ENCODE assay signal across 8 cellular contexts in the genomic region with DNA sequence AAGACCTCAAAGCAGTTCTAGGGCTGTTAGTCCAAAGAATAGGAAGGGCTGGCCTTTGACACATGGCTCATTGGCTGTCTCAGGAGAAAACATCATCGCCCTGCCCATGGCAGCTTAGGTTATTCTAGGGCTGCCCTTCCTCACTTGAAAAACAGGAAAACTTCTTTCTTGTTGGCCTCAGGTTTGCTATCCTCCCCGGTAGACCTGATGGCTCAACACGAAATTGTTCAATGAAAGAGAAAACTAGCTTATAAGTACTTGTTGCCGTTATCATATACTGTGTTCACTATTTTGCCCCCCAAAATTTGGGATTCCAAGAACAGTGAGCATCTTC. TPM values are rescaled to one million over a fixed set of nuclear protein-coding genes. Genes with fewer than 3 reads are reported as not detected.
A peak's percentile ranks its signal among the peaks of the same experiment; 100 is the strongest.
DNase-seq lines count a peak whose midpoint lies in the region; ATAC-seq, FAIRE-seq and TF ChIP-seq lines count a peak whose summit lies in the region.

No MANE protein-coding gene starts in this region.

- ATAC-seq in GM21423 (IDR thresholded peaks at IDR 0.05; ENCODE audit: unreplicated experiment) (no peak), GM21717 (IDR thresholded peaks at IDR 0.05; ENCODE audit: unreplicated experiment) (no peak)

- peaks cover 17% of the 10 kb centered on the region for H3K36me3 Mint-ChIP-seq in dendritic cell treated with granulocyte-macrophage colony-stimulating factor and Interleukin-4, amounts not matched to agents 40 ng/mL and 50 ng/mL, for 4 days (ENCODE audit: low read depth)

- H3K36me3 ChIP-seq in KMS-11 (ENCODE audit: insufficient read depth) (peaks cover 4% of the 10 kb centered on the region; the same call in 1 of the 2 replicates), muscle layer of colon (ENCODE audit: insufficient read depth, low read length) (no peaks in the 10 kb centered on the region)

- CTCF ChIA-PET in AG04450 (lab: Charles Lee) = interaction anchor here (2.1 kb wide), 1 partner anchor 595 kb away, joined by 9 read pairs; no protein-coding TSS in a partner anchor

- H3K9me3 ChIP-seq in AG04450 (ENCODE audit: control insufficient read depth, insufficient read depth, low read length) (no peaks in the 10 kb centered on the region; the same call in 1 of the 2 replicates), muscle layer of colon (ENCODE audit: low read length) (no peaks in the 10 kb centered on the region)

- H3K27me3 ChIP-seq in AG04450 (ENCODE audit: control insufficient read depth, insufficient read depth, low read length) = no peaks in the 10 kb centered on the region
- H3K27me3 ChIP-seq in KMS-11 (ENCODE audit: insufficient read depth, low read depth) = no peaks in the 10 kb centered on the region
- no peaks in the 10 kb centered on the region for H3K27me3 ChIP-seq in muscle layer of colon (ENCODE audit: control insufficient read depth in 1 of 2, insufficient read depth in 2 of 2, low read length in 2 of 2)

- TF ChIP-seq POLR2A in H54 (IDR thresholded peaks at IDR 0.05; ENCODE audit: low read depth, low read length) = no peak

- no peaks in the 10 kb centered on the region for H3K4me1 Mint-ChIP-seq in dendritic cell treated with granulocyte-macrophage colony-stimulating factor and Interleukin-4, amounts not matched to agents 40 ng/mL and 50 ng/mL, for 4 days (ENCODE audit: low read depth)

- POLR2A ChIA-PET in AG04450 (lab: Yijun Ruan, JAX) = no interaction called here

- intact Hi-C loops in dendritic cell treated with granulocyte-macrophage colony-stimulating factor and Interleukin-4, amounts not matched to agents 40 ng/mL and 50 ng/mL, for 4 days (cut with micrococcal nuclease) = loop anchor here (5.0 kb wide), 2 partner anchors 53 to 173 kb away; partner anchors contain the start of genes CCNB2 and RNF111

- H3K4me3 ChIP-seq in AG04450 (ENCODE audit: low read depth, low read length) (peak overlapping the region; percentile 83), KMS-11 (IDR thresholded peaks at IDR 0.05; ENCODE audit: insufficient read depth, low read depth, low read length) (peak overlapping the region; percentile 56), muscle layer of colon (ENCODE audit: low read depth in 1 of 2, low read length in 2 of 2) (peak overlapping the region; percentile 83 to 94)

- H3K4me1 ChIP-seq in KMS-11 (ENCODE audit: low read depth, poor library complexity, severe bottlenecking) (peaks cover 19% of the 10 kb centered on the region), muscle layer of colon (ENCODE audit: insufficient read depth, low read length) (peaks cover 14% of the 10 kb centered on the region)

- peak overlapping the region; percentile 96 for H3K4me3 Mint-ChIP-seq in dendritic cell treated with granulocyte-macrophage colony-stimulating factor and Interleukin-4, amounts not matched to agents 40 ng/mL and 50 ng/mL, for 4 days

- TF ChIP-seq CTCF in AG04450 (IDR thresholded peaks at IDR 0.05; ENCODE audit: low read depth, low read length) = no peak
- 0 out of 2 replicates have a peak, but pooled peaks have one; percentile 6 for TF ChIP-seq CTCF in KMS-11 (conservative IDR thresholded peaks at IDR 0.05; ENCODE audit: low read depth, low read length)

- peak overlapping the region; percentile 99 for H3K9ac ChIP-seq in KMS-11
- H3K9ac ChIP-seq in muscle layer of colon (ENCODE audit: low read length) = peak overlapping the region; percentile 88

- FAIRE-seq in H54 (lab: Jason Lieb, UNC) = no peak

- DNase-seq in AG04450 (ENCODE audit: low read depth, low spot score) = no peak
- DNase-seq in pons (ENCODE audit: low spot score) = no peak
- DNase-seq in H54 (ENCODE audit: insufficient read length, low spot score) = no peak

- H2AFZ ChIP-seq in KMS-11 (ENCODE audit: low read depth) = peak overlapping the region; percentile 89

- peak overlapping the region; percentile 99 for H3K27ac Mint-ChIP-seq in dendritic cell treated with granulocyte-macrophage colony-stimulating factor and Interleukin-4, amounts not matched to agents 40 ng/mL and 50 ng/mL, for 4 days

- H3K9me3 Mint-ChIP-seq in dendritic cell treated with granulocyte-macrophage colony-stimulating factor and Interleukin-4, amounts not matched to agents 40 ng/mL and 50 ng/mL, for 4 days = no peaks in the 10 kb centered on the region

- H3K27ac ChIP-seq in AG04450 (ENCODE audit: low read depth, low read length) (peak overlapping the region; percentile 96), KMS-11 (peak overlapping the region; percentile 100), muscle layer of colon (ENCODE audit: low read depth, low read length) (peak overlapping the region; percentile 77)

- H3K27me3 Mint-ChIP-seq in dendritic cell treated with granulocyte-macrophage colony-stimulating factor and Interleukin-4, amounts not matched to agents 40 ng/mL and 50 ng/mL, for 4 days = no peaks in the 10 kb centered on the region

- peak overlapping the region; percentile 77 for H3K4me2 ChIP-seq in KMS-11

- peaks cover 41% of the 10 kb centered on the region for H3K79me2 ChIP-seq in KMS-11 (ENCODE audit: insufficient read depth, low read depth)

- peaks cover 10% of the 10 kb centered on the region; the same call in 1 of the 2 replicates for H4K20me1 ChIP-seq in KMS-11 (ENCODE audit: insufficient read depth)

RNA-seq across cellular contexts. Expression of gene SLTM, which starts 0.6 kb away (rescaled TPM):
- 36.2 and 38.3 TPM in 2 replicates for polyA plus RNA-seq in AG04450 (2011; rRNA removed)
- 39.2 and 57.0 TPM in 2 replicates for polyA minus RNA-seq in AG04450 (2011; rRNA and poly(A)+ RNA removed)

RNA-seq across cellular contexts. Expression of gene RNF111, which starts 53.4 kb away (rescaled TPM):
- 23.7 and 24.4 TPM in 2 replicates for polyA plus RNA-seq in AG04450 (2011; rRNA removed)
- 86.0 and 97.3 TPM in 2 replicates for polyA minus RNA-seq in AG04450 (2011; rRNA and poly(A)+ RNA removed)
